In the genomic region with DNA sequence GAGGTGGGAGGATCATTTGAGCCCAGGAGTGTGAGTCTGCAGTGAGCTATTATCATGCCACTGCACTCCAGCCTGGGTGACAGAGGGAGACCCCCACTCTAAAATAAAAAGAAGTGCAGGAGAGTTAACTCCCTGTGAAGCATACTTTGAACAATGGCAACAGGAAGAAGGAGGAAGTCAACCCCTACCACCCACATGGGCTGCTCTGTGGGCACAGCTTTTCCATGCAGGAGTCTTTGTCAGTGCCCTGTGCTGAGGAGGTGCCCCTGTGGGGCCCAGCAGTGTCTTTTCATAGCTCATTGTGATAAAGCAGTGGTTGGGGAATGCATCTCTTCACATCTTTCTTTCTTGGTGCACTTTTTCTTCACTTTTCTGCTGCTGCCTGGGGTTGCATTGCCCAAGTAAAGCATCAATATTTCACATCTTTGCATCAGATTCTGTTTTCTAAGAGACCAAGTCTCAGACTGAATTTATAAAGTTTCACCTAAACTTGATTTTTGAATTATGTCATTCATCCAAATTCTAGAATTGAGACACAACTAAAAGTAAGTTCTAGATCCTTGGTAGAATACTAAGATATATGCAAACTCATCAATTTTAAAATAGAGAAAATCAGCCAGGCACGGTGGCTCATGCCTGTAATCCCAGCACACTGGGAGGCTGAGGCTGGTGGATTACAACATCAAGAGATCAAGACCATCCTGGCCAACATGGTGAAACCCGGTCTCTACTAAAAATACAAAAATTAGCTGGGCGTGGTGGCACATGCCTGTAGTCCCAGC, we compare ENCODE assay signal across 29 cellular contexts.
"Had no signal": no experiment of that assay in that cellular context is flagged by ENCODE, and none has a peak within 500 bp of the region (broad histone marks: within the 10 kb centered on the region; RNA-seq: fewer than 3 reads in every experiment).

No MANE protein-coding gene starts in this region.

- H3K27ac ChIP-seq: colonic mucosa, epithelial cell of prostate, esophagus squamous epithelium, gastrocnemius medialis, heart right ventricle, left lung, lower lobe of right lung had no signal

- H3K36me3 Mint-ChIP-seq: immature natural killer cell; naive thymus-derived CD4-positive, alpha-beta T cell had no signal

- H3K27me3 ChIP-seq: colonic mucosa, esophagus squamous epithelium, gastrocnemius medialis, left lung had no signal

- H3K4me1 ChIP-seq: colonic mucosa, esophagus squamous epithelium, gastrocnemius medialis, heart right ventricle, left lung, lower lobe of right lung had no signal

- H3K4me3 Mint-ChIP-seq: dendritic cell treated with granulocyte-macrophage colony-stimulating factor and Interleukin-4, amounts not matched to agents 40 ng/mL and 50 ng/mL, for 4 days; effector memory CD8-positive, alpha-beta T cell; endodermal cell; immature natural killer cell; naive thymus-derived CD4-positive, alpha-beta T cell had no signal

- H3K4me3 ChIP-seq: colonic mucosa, esophagus squamous epithelium, gastrocnemius medialis, heart right ventricle, left lung, lower lobe of right lung had no signal

- FAIRE-seq: endometrium, kidney had no signal

- H3K27me3 Mint-ChIP-seq: dendritic cell treated with granulocyte-macrophage colony-stimulating factor and Interleukin-4, amounts not matched to agents 40 ng/mL and 50 ng/mL, for 4 days; effector memory CD8-positive, alpha-beta T cell; naive thymus-derived CD4-positive, alpha-beta T cell had no signal

- H3K27ac Mint-ChIP-seq: dendritic cell treated with granulocyte-macrophage colony-stimulating factor and Interleukin-4, amounts not matched to agents 40 ng/mL and 50 ng/mL, for 4 days; effector memory CD8-positive, alpha-beta T cell; endodermal cell; immature natural killer cell; naive thymus-derived CD4-positive, alpha-beta T cell had no signal

- DNase-seq: colonic mucosa; cortex of kidney; effector CD8-positive, alpha-beta T cell; effector memory CD8-positive, alpha-beta T cell; endodermal cell; erythroblast; esophagus squamous epithelium; foreskin fibroblast; foreskin melanocyte; gastrocnemius medialis; glutamatergic neuron; head of caudate nucleus; heart right ventricle; hippocampal formation; immature natural killer cell; islet precursor cell; kidney; kidney glomerular epithelial cell; left cardiac atrium; left lung; left ventricle myocardium superior; lower lobe of right lung; mesendoderm; midbrain; naive thymus-derived CD4-positive, alpha-beta T cell had no signal

- H3K9me3 ChIP-seq: colonic mucosa, esophagus squamous epithelium, gastrocnemius medialis, lower lobe of right lung had no signal

- H3K4me1 Mint-ChIP-seq: endodermal cell; immature natural killer cell; naive thymus-derived CD4-positive, alpha-beta T cell had no signal

- H3K36me3 ChIP-seq: colonic mucosa, esophagus squamous epithelium, gastrocnemius medialis, heart right ventricle, left lung, lower lobe of right lung had no signal

- ATAC-seq: effector memory CD8-positive, alpha-beta T cell; esophagus mucosa; gastrocnemius medialis; heart right ventricle; left cardiac atrium; left lung; left ventricle myocardium superior; lower lobe of right lung; naive thymus-derived CD4-positive, alpha-beta T cell had no signal

- H3K9me3 Mint-ChIP-seq: dendritic cell treated with granulocyte-macrophage colony-stimulating factor and Interleukin-4, amounts not matched to agents 40 ng/mL and 50 ng/mL, for 4 days; endodermal cell had no signal
